15 cellular contexts compared by ENCODE assay signal in genomic region chr6:36243562-36244212, GRCh38. TPM values are rescaled to one million over a fixed set of nuclear protein-coding genes. Genes with fewer than 3 reads are reported as not detected.
DNase-seq lines count a peak whose midpoint lies in the region; ATAC-seq, FAIRE-seq and TF ChIP-seq lines count a peak whose summit lies in the region.
"Had no signal": no experiment of that assay in that cellular context is flagged by ENCODE, and none has a peak within 500 bp of the region (broad histone marks: within the 10 kb centered on the region; RNA-seq: fewer than 3 reads in every experiment).

No MANE protein-coding gene starts in this region.

- H3K27me3 ChIP-seq in BLaER1 (no peaks in the 10 kb centered on the region), K562 (ENCODE audit: control insufficient read depth in 2 of 2, insufficient read depth in 2 of 2, low read length in 2 of 2) (peaks cover 30 to 48% of the 10 kb centered on the region in 2 experiments), adrenal gland (no peaks in the 10 kb centered on the region)

- no peak overlapping the region for H3K4me3 Mint-ChIP-seq in CD14-positive monocyte
- H3K4me3 Mint-ChIP-seq: CD8-positive, alpha-beta T cell; H9; HFFc6 had no signal

- POLR2A ChIA-PET in K562 (lab: Yijun Ruan, JAX), result interaction anchor here (0.8 to 1.6 kb wide), 4 partner anchors 9 to 107 kb away, joined by 3 to 6 read pairs (median 4); no protein-coding TSS in a partner anchor

- no TSS peak for BruUV-seq in K562 (replicated peaks; lab: Mats Ljungman, UMichigan)

- peak; percentile 44 for DNase-seq in ELF-1 (ENCODE audit: low read depth, low spot score)
- DNase-seq in K562 (ENCODE audit: extremely low read depth in 1 of 4, low spot score in 3 of 4), result no peak
- no peak for DNase-seq in kidney
- no peak for DNase-seq in CD14-positive monocyte (ENCODE audit: low spot score)
- DNase-seq in adrenal gland, result no peak
- no peak for DNase-seq in G401 (ENCODE audit: low spot score)
- DNase-seq: ACHN; Caco-2; CD8-positive, alpha-beta T cell; DND-41; H9; HFFc6 had no signal

- CTCF ChIA-PET in K562 (lab: Yijun Ruan, JAX; ENCODE audit: low intra/inter-chr PET ratio), result no interaction called here

- peak overlapping the region; percentile 82 for H3K4me2 ChIP-seq in BLaER1
- H3K4me2 ChIP-seq in K562 (ENCODE audit: insufficient read depth, low read length), result no peak overlapping the region

- TF ChIP-seq CTCF in K562 (IDR thresholded peaks at IDR 0.05 in 2 of 3, conservative IDR thresholded peaks at IDR 0.05 in 1 of 3; ENCODE audit: insufficient read depth in 2 of 3, low read depth in 1 of 3, low read length in 3 of 3) (no peak), kidney (IDR thresholded peaks at IDR 0.05; ENCODE audit: borderline replicate concordance, extremely low read depth, insufficient read depth) (no peak), CD14-positive monocyte (IDR thresholded peaks at IDR 0.05) (no peak), adrenal gland (IDR thresholded peaks at IDR 0.05) (no peak)

- H3K36me3 ChIP-seq in BLaER1, result no peaks in the 10 kb centered on the region
- no peaks in the 10 kb centered on the region for H3K36me3 ChIP-seq in K562 (ENCODE audit: control insufficient read depth, insufficient read depth, low read length)
- no peaks in the 10 kb centered on the region for H3K36me3 ChIP-seq in kidney (ENCODE audit: control insufficient read depth in 1 of 2, insufficient read depth in 2 of 2, low read length in 2 of 2)
- H3K36me3 ChIP-seq in adrenal gland (replicated peaks in 1 of 2), result no peaks in the 10 kb centered on the region

- peaks cover 0 to 4% (median 0%) of the 10 kb centered on the region in 7 donors for H3K9me3 Mint-ChIP-seq in CD14-positive monocyte
- H3K9me3 Mint-ChIP-seq: CD8-positive, alpha-beta T cell; H9; HFFc6 had no signal

- H3K27ac Mint-ChIP-seq in CD14-positive monocyte, result no peak overlapping the region
- H3K27ac Mint-ChIP-seq: CD8-positive, alpha-beta T cell; HFFc6 had no signal

- H3K9me3 ChIP-seq in BLaER1, result no peaks in the 10 kb centered on the region
- H3K9me3 ChIP-seq in K562 (replicated peaks; ENCODE audit: control insufficient read depth, insufficient read depth, low read depth, low read length), result no peaks in the 10 kb centered on the region
- no peaks in the 10 kb centered on the region for H3K9me3 ChIP-seq in kidney (ENCODE audit: control insufficient read depth in 1 of 2, low read length in 2 of 2)
- H3K9me3 ChIP-seq in adrenal gland (replicated peaks in 1 of 3), result no peaks in the 10 kb centered on the region
- H3K9me3 ChIP-seq: Caco-2 had no signal

- 6% methylated on average over 3 of the region's 3 CpGs for WGBS in K562 (ENCODE audit: insufficient coverage, low coverage, missing lambda C conversion rate)
- 81 to 89% (median 83%) methylated on average over 3 of the region's 3 CpGs for WGBS in adrenal gland, 4 donors

- no peaks in the 10 kb centered on the region for H4K20me1 ChIP-seq in BLaER1
- H4K20me1 ChIP-seq in K562 (replicated peaks; ENCODE audit: control insufficient read depth, insufficient read depth, low read length), result no peaks in the 10 kb centered on the region

- H2AFZ ChIP-seq in K562 (ENCODE audit: low read depth, low read length), result no peak overlapping the region

- peaks cover 63% of the 10 kb centered on the region for H3K4me1 ChIP-seq in BLaER1
- peaks cover 0 to 7% of the 10 kb centered on the region in 2 experiments; a peak in 2 of 5 replicates for H3K4me1 ChIP-seq in K562 (replicated peaks in 1 of 2; ENCODE audit: control insufficient read depth in 2 of 2, insufficient read depth in 2 of 2, low read length in 2 of 2)
- H3K4me1 ChIP-seq in kidney (ENCODE audit: control insufficient read depth in 1 of 2, insufficient read depth in 1 of 2, low read depth in 1 of 2, low read length in 2 of 2), result peaks cover 4 to 14% of the 10 kb centered on the region in 2 donors
- peaks cover 0 to 22% of the 10 kb centered on the region in 2 donors for H3K4me1 ChIP-seq in adrenal gland (replicated peaks in 1 of 2)

- H3K4me1 Mint-ChIP-seq in CD14-positive monocyte, result peaks cover 74% of the 10 kb centered on the region

- peaks cover 0 to 10% (median 5%) of the 10 kb centered on the region in 3 donors for H3K27me3 Mint-ChIP-seq in CD14-positive monocyte (ENCODE audit: low read depth in 3 of 3)

- H3K9me1 ChIP-seq in K562 (ENCODE audit: control insufficient read depth, insufficient read depth, low read length), result no peaks in the 10 kb centered on the region

- H3K79me2 ChIP-seq in K562 (ENCODE audit: control insufficient read depth, insufficient read depth, low read length), result no peaks in the 10 kb centered on the region

- intact Hi-C loops in K562 (cut with micrococcal nuclease) (no loop called here), kidney (cut with DNase I) (no loop called here), CD14-positive monocyte (cut with micrococcal nuclease) (no loop called here), adrenal gland (cut with DNase I) (no loop called here)

- no peak overlapping the region for H3K4me3 ChIP-seq in BLaER1
- no peak overlapping the region for H3K4me3 ChIP-seq in K562
- H3K4me3 ChIP-seq in kidney (ENCODE audit: low read length in 2 of 2), result peak overlapping the region; percentile 19 to 55
- H3K4me3 ChIP-seq in adrenal gland, result no peak overlapping the region

- in situ Hi-C loops in K562 (cut with MboI), result no loop called here
- in situ Hi-C loops in G401 (cut with HindIII; ENCODE audit: low sequenced_read_pairs), result no loop called here

- no peak for TF ChIP-seq EP300 in K562 (IDR thresholded peaks at IDR 0.05; ENCODE audit: low read length)

- H3K27ac ChIP-seq in BLaER1 (no peak overlapping the region), K562 (ENCODE audit: extremely low read depth, low read depth, low read length) (no peak overlapping the region), kidney (ENCODE audit: low read depth in 2 of 2, low read length in 2 of 2) (peak overlapping the region in 1 of 2 donors; percentile 67), adrenal gland (no peak overlapping the region)
- H3K27ac ChIP-seq: C4-2B had no signal

- H3K9ac ChIP-seq in BLaER1 (no peak overlapping the region), K562 (ENCODE audit: insufficient read depth in 1 of 2, low read depth in 2 of 2, low read length in 2 of 2) (no peak overlapping the region), kidney (ENCODE audit: low read length in 2 of 2) (no peak overlapping the region)

- TF ChIP-seq RAD21 in K562 (CRISPR knock-in tag; conservative IDR thresholded peaks at IDR 0.05 in 1 of 2, IDR thresholded peaks at IDR 0.05 in 1 of 2), result no peak

- H3K36me3 Mint-ChIP-seq in CD14-positive monocyte, result peaks cover 0 to 4% of the 10 kb centered on the region in 2 donors
- H3K36me3 Mint-ChIP-seq: CD8-positive, alpha-beta T cell had no signal

- TF ChIP-seq POLR2A in K562 (conservative IDR thresholded peaks at IDR 0.05) (no peak), adrenal gland (IDR thresholded peaks at IDR 0.05) (no peak)

- no peak for ATAC-seq in K562
- ATAC-seq: CD8-positive, alpha-beta T cell had no signal

- FAIRE-seq in K562 (lab: Jason Lieb, UNC), result no peak
- FAIRE-seq in kidney (lab: Jason Lieb, UNC), result no peak

RNA-seq across cellular contexts. Expression of gene PNPLA1, which starts 26.2 kb away (rescaled TPM):
- not detected in 2 replicates for total RNA-seq in K562 (2011; cell fraction: chromatin; rRNA removed; ENCODE audit: low replicate concordance)
- total RNA-seq in K562 (2011; cell fraction: nucleolus; rRNA removed), result 0.17 TPM in 1 of 2 replicates, not detected in the other
- total RNA-seq in K562 (2011; cell fraction: nucleoplasm; rRNA removed), result 0.29 TPM in 1 of 2 replicates, not detected in the other
- total RNA-seq in K562 (2014; rRNA removed) (0.27 TPM in 1 of 2 replicates, not detected in the other), K562 (2014; rRNA removed; fragmentation: Illumina TruSeq; extraction: Trizol) (0.04 TPM in 1 of 2 replicates, not detected in the other), K562 (2015; rRNA removed; fragmentation: Illumina TruSeq; extraction: Trizol) (0.14 TPM in 1 of 2 replicates, not detected in the other), K562 (2021) (0.11 and 0.13 TPM in 2 replicates), kidney (0.19 TPM), adrenal gland (under 1 TPM in 3 of 8 donors, not detected in 5; 0.11 to 0.28 (median 0.28) TPM)
- polyA plus RNA-seq in K562 (2011; rRNA removed) (not detected in 2 replicates), K562 (2014; fragmentation: Illumina TruSeq; extraction: Trizol) (0.16 and 0.17 TPM in 2 replicates), K562 (2014; fragmentation: Nextera tagmentation; extraction: Ambion mirVana) (under 1 TPM in 1 of 2 experiments, not detected in 1; 0.08 TPM), K562 (2014; rRNA removed) (0.07 and 0.22 TPM in 2 replicates), kidney (ENCODE audit: insufficient read depth, low read depth, low replicate concordance) (1.2 TPM), CD14-positive monocyte (1 to 10 TPM; 3.5 to 3.9 TPM), adrenal gland (1 to 10 TPM in 1 of 3 donors, under 1 TPM in 1, not detected in 1; 0.30 to 1.6 TPM)
- 0.06 and 0.07 TPM in 2 replicates for polyA plus RNA-seq in K562 (2011; cell fraction: cytosol; rRNA removed)
- not detected in 2 replicates for polyA plus RNA-seq in K562 (2011; cell fraction: nucleus; rRNA removed)
- polyA plus RNA-seq in K562 (2012), result 0.22 and 2.4 TPM in 2 replicates
- polyA minus RNA-seq in K562 (2011; rRNA and poly(A)+ RNA removed), result not detected in 2 replicates
- not detected in 2 replicates for polyA minus RNA-seq in K562 (2011; cell fraction: cytosol; rRNA and poly(A)+ RNA removed)
- not detected in 2 replicates for polyA minus RNA-seq in K562 (2011; cell fraction: nucleus; rRNA and poly(A)+ RNA removed)
- not detected in 2 replicates for total RNA-seq in G401 (2014; rRNA removed; shearing (Covaris generic))
- total RNA-seq: A172, HFFc6 had no signal

RNA-seq across cellular contexts. Expression of gene BRPF3, which starts 47.1 kb away (rescaled TPM):
- total RNA-seq in K562 (2011; cell fraction: chromatin; rRNA removed; ENCODE audit: low replicate concordance), result 42.9 and 59.6 TPM in 2 replicates
- total RNA-seq in K562 (2011; cell fraction: nucleolus; rRNA removed), result 23.3 and 37.0 TPM in 2 replicates
- 28.0 and 31.7 TPM in 2 replicates for total RNA-seq in K562 (2011; cell fraction: nucleoplasm; rRNA removed)
- 6.2 and 7.1 TPM in 2 replicates for total RNA-seq in K562 (2014; rRNA removed)
- total RNA-seq in K562 (2014; rRNA removed; fragmentation: Illumina TruSeq; extraction: Trizol), result 5.4 and 5.6 TPM in 2 replicates
- 8.3 and 8.8 TPM in 2 replicates for total RNA-seq in K562 (2015; rRNA removed; fragmentation: Illumina TruSeq; extraction: Trizol)
- 15.7 and 17.4 TPM in 2 replicates for total RNA-seq in K562 (2021)
- polyA plus RNA-seq in K562 (2011; rRNA removed), result 8.0 and 9.4 TPM in 2 replicates
- polyA plus RNA-seq in K562 (2011; cell fraction: cytosol; rRNA removed), result 8.8 and 10.7 TPM in 2 replicates
- polyA plus RNA-seq in K562 (2011; cell fraction: nucleus; rRNA removed), result 18.6 and 33.2 TPM in 2 replicates
- 13.0 and 15.4 TPM in 2 replicates for polyA plus RNA-seq in K562 (2012)
- 17.9 and 19.3 TPM in 2 replicates for polyA plus RNA-seq in K562 (2014; fragmentation: Illumina TruSeq; extraction: Trizol)
- polyA plus RNA-seq in K562 (2014; fragmentation: Nextera tagmentation; extraction: Ambion mirVana), result 1 to 10 TPM; 2.2 to 2.5 TPM
- polyA plus RNA-seq in K562 (2014; rRNA removed), result 11.1 and 12.6 TPM in 2 replicates
- polyA minus RNA-seq in K562 (2011; rRNA and poly(A)+ RNA removed), result 16.3 and 16.7 TPM in 2 replicates
- 8.3 and 11.7 TPM in 2 replicates for polyA minus RNA-seq in K562 (2011; cell fraction: cytosol; rRNA and poly(A)+ RNA removed)
- 25.2 and 29.1 TPM in 2 replicates for polyA minus RNA-seq in K562 (2011; cell fraction: nucleus; rRNA and poly(A)+ RNA removed)
- total RNA-seq in kidney, result 29.5 TPM
- 10.2 TPM for polyA plus RNA-seq in kidney (ENCODE audit: insufficient read depth, low read depth, low replicate concordance)
- polyA plus RNA-seq in CD14-positive monocyte, result 1 to 10 TPM; 1.1 to 1.3 TPM
- 100 to 1,000 TPM in 1 of 8 donors, 10 to 100 TPM in 7; 30.4 to 111 (median 57.8) TPM for total RNA-seq in adrenal gland
- polyA plus RNA-seq in adrenal gland, result 10 to 100 TPM in 2 of 3 donors, 1 to 10 TPM in 1; 9.8 to 67.8 (median 21.5) TPM
- total RNA-seq in G401 (2014; rRNA removed; shearing (Covaris generic)), result 11.8 and 13.9 TPM in 2 replicates

Comparison
In these comparisons a context has a peak if more than half of its experiments do, and no peak if none do; other contexts are left out.
1. H3K4me3 ChIP-seq: peak in kidney (2 of 2); none in BLaER1 (single experiment), K562 (single experiment) and adrenal gland (0 of 4).